In the genomic region with DNA sequence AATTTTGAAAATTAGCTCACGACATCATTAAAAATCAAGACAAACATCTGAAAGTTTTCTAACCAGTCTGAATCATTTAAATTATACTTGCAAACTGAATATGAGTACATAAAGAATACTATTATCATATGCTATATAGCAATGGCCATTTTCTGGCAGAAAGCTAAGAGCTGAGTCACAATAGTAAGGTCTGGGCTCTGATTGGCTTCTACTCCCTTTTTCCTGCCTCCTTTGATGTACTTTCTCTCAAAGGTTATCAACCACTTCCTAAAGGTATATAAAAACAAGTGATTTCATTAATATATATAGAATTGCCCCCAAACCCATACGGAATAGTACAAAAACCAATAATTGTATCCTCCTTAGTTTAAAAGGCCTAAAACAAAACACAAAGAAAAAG, we compare ENCODE assay signal across 31 cellular contexts. TPM values are rescaled to one million over a fixed set of nuclear protein-coding genes. Genes with fewer than 3 reads are reported as not detected.
DNase-seq lines count a peak whose midpoint lies in the region; ATAC-seq and TF ChIP-seq lines count a peak whose summit lies in the region.
"Had no signal": no experiment of that assay in that cellular context is flagged by ENCODE, and none has a peak within 500 bp of the region (broad histone marks: within the 10 kb centered on the region; RNA-seq: fewer than 3 reads in every experiment).

No MANE protein-coding gene starts in this region.

- intact Hi-C loops in adrenal gland (cut with DNase I), result no loop called here

- CTCF ChIA-PET in T-cell (lab: Charles Lee), result interaction anchor here in 1 of 2 donors (0.6 to 1.8 kb wide), 4 partner anchors 19 to 98 kb away, joined by 3 to 10 read pairs (median 6); no protein-coding TSS in a partner anchor

- no peak for TF ChIP-seq POLR2A in adrenal gland (IDR thresholded peaks at IDR 0.05)

- POLR2A ChIA-PET in T-cell (lab: Charles Lee), result interaction anchor here (0.6 to 1.3 kb wide), 5 partner anchors 10 to 134 kb away, joined by 3 to 7 read pairs (median 4); no protein-coding TSS in a partner anchor
- POLR2A ChIA-PET in activated naive CD8-positive, alpha-beta T cell treated with anti-CD3 and anti-CD28 coated beads, Interleukin-2, amount 10 ng/mL, durations not matched to agents 7 days and 5 days (lab: Charles Lee), result interaction anchor here (0.9 to 2.0 kb wide), 4 partner anchors 19 to 48 kb away, joined by 3 to 17 read pairs (median 8); no protein-coding TSS in a partner anchor

- ATAC-seq in activated T-cell treated with anti-CD3 and anti-CD28 coated beads, Interleukin-2, amount 50 U/mL, for 4 hours, result no peak
- ATAC-seq in T-cell (replicated peaks in 1 of 4), result peak in 2 of 4 experiments; percentile 20 to 28
- ATAC-seq in activated naive CD8-positive, alpha-beta T cell treated with anti-CD3 and anti-CD28 coated beads, Interleukin-2, amount 10 ng/mL, durations not matched to agents 7 days and 5 days (ENCODE audit: low read depth), result peak; percentile 49
- peak; percentile 47 for ATAC-seq in stimulated activated naive CD8-positive, alpha-beta T cell treated with anti-CD3 and anti-CD28 coated beads, Interleukin-15, Interleukin-2, amounts not matched to agents 100 U/mL and 50 U/mL, for 24 hours
- ATAC-seq in HG03354 (IDR thresholded peaks at IDR 0.05; ENCODE audit: poor library complexity, severe bottlenecking, unreplicated experiment), result no peak
- ATAC-seq: HepG2; left lung; stimulated activated memory B cell treated with anti-CD40 and anti-IgM and Interleukin-4, amounts not matched to agents 10 μg/mL and 1 μg/mL and 100 μg/mL, for 72 hours had no signal

- WGBS in adrenal gland, 4 donors, result 73 to 86% (median 81%) methylated on average over 2 of the region's 2 CpGs

- H3K27ac Mint-ChIP-seq in T-cell, result peak overlapping the region; percentile 74 to 82
- H3K27ac Mint-ChIP-seq in activated naive CD8-positive, alpha-beta T cell treated with anti-CD3 and anti-CD28 coated beads, Interleukin-2, amount 10 ng/mL, durations not matched to agents 7 days and 5 days, result peak overlapping the region; percentile 85
- H3K27ac Mint-ChIP-seq: H9; stimulated activated memory B cell treated with anti-CD40 and anti-IgM and Interleukin-4, amounts not matched to agents 10 μg/mL and 1 μg/mL and 100 μg/mL, for 72 hours had no signal

- peaks cover 42% of the 10 kb centered on the region for H3K4me1 Mint-ChIP-seq in activated T-cell treated with anti-CD3 and anti-CD28 coated beads, Interleukin-2, amount 50 U/mL, for 4 hours (ENCODE audit: low read depth)
- peaks cover 29 to 39% (median 29%) of the 10 kb centered on the region in 3 donors for H3K4me1 Mint-ChIP-seq in T-cell
- H3K4me1 Mint-ChIP-seq in activated naive CD8-positive, alpha-beta T cell treated with anti-CD3 and anti-CD28 coated beads, Interleukin-2, amount 10 ng/mL, durations not matched to agents 7 days and 5 days, result peaks cover 42% of the 10 kb centered on the region
- H3K4me1 Mint-ChIP-seq: H9 had no signal

- no peaks in the 10 kb centered on the region for H3K9me3 ChIP-seq in adrenal gland (replicated peaks in 1 of 3)
- H3K9me3 ChIP-seq: BLaER1 treated with 17β-estradiol and CSF1 and Interleukin-3, amounts not matched to agents 10 nM and 100 nM; left lung; thoracic aorta; vagina had no signal

- no peak overlapping the region for H3K4me3 ChIP-seq in adrenal gland
- H3K4me3 ChIP-seq: BLaER1 treated with 17β-estradiol and CSF1 and Interleukin-3, amounts not matched to agents 10 nM and 100 nM; left lung; SK-N-MC; smooth muscle cell; thoracic aorta; vagina had no signal

- H3K27ac ChIP-seq in adrenal gland, result no peak overlapping the region
- H3K27ac ChIP-seq: BLaER1 treated with 17β-estradiol and CSF1 and Interleukin-3, amounts not matched to agents 10 nM and 100 nM; left lung; RWPE1; SK-N-MC; thoracic aorta; vagina; VCaP had no signal

- H3K36me3 ChIP-seq in adrenal gland (replicated peaks in 1 of 2), result no peaks in the 10 kb centered on the region
- H3K36me3 ChIP-seq: left lung, thoracic aorta, vagina had no signal

- peaks cover 4% of the 10 kb centered on the region for H3K36me3 Mint-ChIP-seq in activated T-cell treated with anti-CD3 and anti-CD28 coated beads, Interleukin-2, amount 50 U/mL, for 4 hours (ENCODE audit: insufficient read depth)
- peaks cover 39% of the 10 kb centered on the region for H3K36me3 Mint-ChIP-seq in T-cell
- peaks cover 21% of the 10 kb centered on the region for H3K36me3 Mint-ChIP-seq in activated naive CD8-positive, alpha-beta T cell treated with anti-CD3 and anti-CD28 coated beads, Interleukin-2, amount 10 ng/mL, durations not matched to agents 7 days and 5 days
- H3K36me3 Mint-ChIP-seq: stimulated activated memory B cell treated with anti-CD40 and anti-IgM and Interleukin-4, amounts not matched to agents 10 μg/mL and 1 μg/mL and 100 μg/mL, for 72 hours had no signal

- H3K4me1 ChIP-seq in adrenal gland (replicated peaks in 1 of 2), result no peaks in the 10 kb centered on the region
- H3K4me1 ChIP-seq: vagina had no signal

- H3K4me3 Mint-ChIP-seq in activated T-cell treated with anti-CD3 and anti-CD28 coated beads, Interleukin-2, amount 50 U/mL, for 4 hours, result peak overlapping the region; percentile 49
- H3K4me3 Mint-ChIP-seq in T-cell, result peak overlapping the region; percentile 37 to 96 (median 51)
- peak overlapping the region; percentile 62 for H3K4me3 Mint-ChIP-seq in activated naive CD8-positive, alpha-beta T cell treated with anti-CD3 and anti-CD28 coated beads, Interleukin-2, amount 10 ng/mL, durations not matched to agents 7 days and 5 days
- H3K4me3 Mint-ChIP-seq: H9; stimulated activated memory B cell treated with anti-CD40 and anti-IgM and Interleukin-4, amounts not matched to agents 10 μg/mL and 1 μg/mL and 100 μg/mL, for 72 hours had no signal

- peaks cover 8% of the 10 kb centered on the region for H3K27me3 ChIP-seq in adrenal gland
- H3K27me3 ChIP-seq: vagina had no signal

- TF ChIP-seq CTCF in adrenal gland (IDR thresholded peaks at IDR 0.05), result no peak

- no peaks in the 10 kb centered on the region for H3K27me3 Mint-ChIP-seq in activated T-cell treated with anti-CD3 and anti-CD28 coated beads, Interleukin-2, amount 50 U/mL, for 4 hours (ENCODE audit: low read depth)
- H3K27me3 Mint-ChIP-seq in T-cell, result no peaks in the 10 kb centered on the region
- H3K27me3 Mint-ChIP-seq in activated naive CD8-positive, alpha-beta T cell treated with anti-CD3 and anti-CD28 coated beads, Interleukin-2, amount 10 ng/mL, durations not matched to agents 7 days and 5 days, result no peaks in the 10 kb centered on the region
- H3K27me3 Mint-ChIP-seq: stimulated activated memory B cell treated with anti-CD40 and anti-IgM and Interleukin-4, amounts not matched to agents 10 μg/mL and 1 μg/mL and 100 μg/mL, for 72 hours had no signal

- H3K9me3 Mint-ChIP-seq in activated T-cell treated with anti-CD3 and anti-CD28 coated beads, Interleukin-2, amount 50 U/mL, for 4 hours, result no peaks in the 10 kb centered on the region
- no peaks in the 10 kb centered on the region for H3K9me3 Mint-ChIP-seq in T-cell
- H3K9me3 Mint-ChIP-seq in activated naive CD8-positive, alpha-beta T cell treated with anti-CD3 and anti-CD28 coated beads, Interleukin-2, amount 10 ng/mL, durations not matched to agents 7 days and 5 days, result no peaks in the 10 kb centered on the region
- H3K9me3 Mint-ChIP-seq: H9; stimulated activated memory B cell treated with anti-CD40 and anti-IgM and Interleukin-4, amounts not matched to agents 10 μg/mL and 1 μg/mL and 100 μg/mL, for 72 hours had no signal

- no peak for DNase-seq in activated T-cell treated with anti-CD3 and anti-CD28 coated beads, Interleukin-2, amount 50 U/mL, for 4 hours
- DNase-seq in activated T-cell treated with anti-CD3 and anti-CD28 coated beads for 4 hours (no peak), T-cell (no peak), GF-D8 (lab: John Stamatoyannopoulos, UW) (no peak), adrenal gland (no peak)
- no peak for DNase-seq in activated naive CD8-positive, alpha-beta T cell treated with anti-CD3 and anti-CD28 coated beads, Interleukin-2, amount 10 ng/mL, durations not matched to agents 7 days and 5 days
- DNase-seq in stimulated activated naive CD8-positive, alpha-beta T cell treated with anti-CD3 and anti-CD28 coated beads, Interleukin-15, Interleukin-2, amounts not matched to agents 100 U/mL and 50 U/mL, for 24 hours, result no peak
- DNase-seq: ACHN; activated CD8-positive, alpha-beta memory T cell treated with anti-CD3 and anti-CD28 coated beads for 24 hours; activated effector memory CD4-positive, alpha-beta T cell treated with anti-CD3 and anti-CD28 coated beads, Interleukin-2, amount 50 U/mL, for 16 hours; aorta; H9; hypothalamus; left lung; mesendoderm; NCI-H1048; NCI-H1694 treated with DMSO at 0.1 percent for 48 hours; NCI-H526 treated with DMSO at 0.1 percent for 48 hours had no signal

RNA-seq across cellular contexts. Expression of gene KCNA3, which starts 7.0 kb away (rescaled TPM):
- 10 to 100 TPM; 23.8 to 32.3 (median 27.4) TPM for total RNA-seq in activated T-cell treated with anti-CD3 and anti-CD28 coated beads, Interleukin-2, amount 50 U/mL, for 4 hours
- total RNA-seq in T-cell (100 to 1,000 TPM; 101 to 125 (median 110) TPM), adrenal gland (1 to 10 TPM in 3 of 8 donors, under 1 TPM in 5; 0.12 to 1.9 (median 0.85) TPM)
- 10 to 100 TPM; 68.4 to 74.0 TPM for total RNA-seq in activated naive CD8-positive, alpha-beta T cell treated with anti-CD3 and anti-CD28 coated beads, Interleukin-2, amount 10 ng/mL, durations not matched to agents 7 days and 5 days
- under 1 TPM; 0.07 to 0.38 (median 0.16) TPM for polyA plus RNA-seq in adrenal gland
- total RNA-seq: HepG2, LHCN-M2, osteocyte, renal cortical epithelial cell had no signal
- polyA plus RNA-seq: aorta, HepG2 had no signal

Comparison
In these comparisons a context has a peak if more than half of its experiments do, and no peak if none do; other contexts are left out.
1. ATAC-seq: peak in activated naive CD8-positive, alpha-beta T cell treated with anti-CD3 and anti-CD28 coated beads, Interleukin-2, amount 10 ng/mL, durations not matched to agents 7 days and 5 days (single experiment) and stimulated activated naive CD8-positive, alpha-beta T cell treated with anti-CD3 and anti-CD28 coated beads, Interleukin-15, Interleukin-2, amounts not matched to agents 100 U/mL and 50 U/mL, for 24 hours (single experiment); none in activated T-cell treated with anti-CD3 and anti-CD28 coated beads, Interleukin-2, amount 50 U/mL, for 4 hours (0 of 2) and HG03354 (single experiment).
2. RNA of gene KCNA3, which starts 7.0 kb away (total RNA-seq): 101 to 125 TPM in T-cell, 68.4 to 74.0 TPM in activated naive CD8-positive, alpha-beta T cell treated with anti-CD3 and anti-CD28 coated beads, Interleukin-2, amount 10 ng/mL, durations not matched to agents 7 days and 5 days and 23.8 to 32.3 TPM in activated T-cell treated with anti-CD3 and anti-CD28 coated beads, Interleukin-2, amount 50 U/mL, for 4 hours; 0.12 to 1.9 TPM in adrenal gland; every median in the first group is over 4 times any median in the second.
3. Peak in every context shown above with its lines, with median percentiles within 50 percentile points of each other: H3K4me3 Mint-ChIP-seq.